ENCODE assay signal across 16 cellular contexts in genomic region chr14:58922211-58922940, GRCh38.
DNase-seq lines count a peak whose midpoint lies in the region; ATAC-seq and TF ChIP-seq lines count a peak whose summit lies in the region.
"Had no signal": no experiment of that assay in that cellular context is flagged by ENCODE, and none has a peak within 500 bp of the region (broad histone marks: within the 10 kb centered on the region; RNA-seq: fewer than 3 reads in every experiment).

No MANE protein-coding gene starts in this region.

- no peak overlapping the region for H3K27ac Mint-ChIP-seq in effector memory CD8-positive, alpha-beta T cell

- no peak overlapping the region for H3K4me3 ChIP-seq in epithelial cell of esophagus (ENCODE audit: low read length)

- no peak for TF ChIP-seq CTCF in epithelial cell of esophagus (IDR thresholded peaks at IDR 0.05; ENCODE audit: insufficient read depth, low read depth, low read length, missing control alignments)

- no peak for ATAC-seq in effector memory CD8-positive, alpha-beta T cell (replicated peaks)

- peak; percentile 17 for DNase-seq in GM04503 (ENCODE audit: low read depth)
- peak; percentile 10 to 46 for DNase-seq in NCI-H526 (lab: John Stamatoyannopoulos, UW)
- DNase-seq in epithelial cell of esophagus (ENCODE audit: low read depth), result peak; percentile 27
- peak; percentile 39 for DNase-seq in myocyte (ENCODE audit: low read depth)
- no peak for DNase-seq in T-helper 1 cell
- no peak for DNase-seq in activated effector memory CD4-positive, alpha-beta T cell treated with Interleukin-2 at 50 U/mL for 16 hours
- DNase-seq in effector memory CD8-positive, alpha-beta T cell, result no peak
- DNase-seq in NCI-H2227 treated with DMSO at 0.1 percent for 48 hours (lab: John Stamatoyannopoulos, UW), result no peak
- DNase-seq: AML-193, Caco-2, GDM1, NCI-H146, NCI-H2107, NCI-H446, NCI-H774, Right ventricle myocardium superior had no signal

- peaks cover 3% of the 10 kb centered on the region for H3K36me3 Mint-ChIP-seq in effector memory CD8-positive, alpha-beta T cell (ENCODE audit: insufficient read depth)

- H3K4me1 Mint-ChIP-seq in effector memory CD8-positive, alpha-beta T cell (ENCODE audit: low read depth in 2 of 2), result no peaks in the 10 kb centered on the region

- H3K4me3 Mint-ChIP-seq in effector memory CD8-positive, alpha-beta T cell, result no peak overlapping the region

- peaks cover 7% of the 10 kb centered on the region in 2 donors for H3K9me3 Mint-ChIP-seq in effector memory CD8-positive, alpha-beta T cell

- no peaks in the 10 kb centered on the region for H3K27me3 Mint-ChIP-seq in effector memory CD8-positive, alpha-beta T cell

Comparison
In these comparisons a context has a peak if more than half of its experiments do, and no peak if none do; other contexts are left out.
1. DNase-seq: peak in GM04503 (single experiment), NCI-H526 (2 of 2), epithelial cell of esophagus (single experiment) and myocyte (single experiment); none in T-helper 1 cell (0 of 5), activated effector memory CD4-positive, alpha-beta T cell treated with Interleukin-2 at 50 U/mL for 16 hours (single experiment), effector memory CD8-positive, alpha-beta T cell (0 of 3) and NCI-H2227 treated with DMSO at 0.1 percent for 48 hours (single experiment).